In the genomic region with DNA sequence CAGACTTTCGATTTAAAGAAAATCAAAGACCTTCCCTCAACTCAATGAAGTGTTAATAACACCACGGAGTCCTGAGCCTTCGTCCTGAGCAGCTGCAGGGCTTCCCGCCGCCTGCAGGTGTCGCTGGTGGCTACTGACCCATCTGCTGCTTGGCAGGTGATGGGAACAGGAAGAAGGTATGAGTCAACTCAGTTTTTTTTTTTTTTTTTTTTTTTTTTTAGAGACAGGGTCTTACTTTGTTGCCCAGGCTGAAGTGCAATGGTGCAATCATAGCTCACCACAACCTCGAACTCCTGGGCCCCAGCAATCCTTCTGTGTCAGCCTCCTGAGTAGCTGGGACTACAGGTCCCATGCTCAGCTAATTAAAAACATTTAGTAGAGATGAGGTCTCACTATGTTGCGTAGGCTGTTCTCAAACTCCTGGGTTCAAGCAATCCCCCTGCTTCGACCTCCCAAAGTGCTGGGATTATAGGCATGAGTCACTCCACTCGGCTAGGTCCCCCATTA, we compare ENCODE assay signal across 8 cellular contexts.
DNase-seq lines count a peak whose midpoint lies in the region; ATAC-seq and TF ChIP-seq lines count a peak whose summit lies in the region.

No MANE protein-coding gene starts in this region.

- intact Hi-C loops in activated CD4-positive, alpha-beta memory T cell treated with anti-CD3 and anti-CD28 coated beads for 36 hours (cut with micrococcal nuclease): loop anchor here (1.0 to 5.0 kb wide), 4 partner anchors 59 to 831 kb away; a partner anchor contains a TSS

- DNase-seq in NCI-H446 (lab: John Stamatoyannopoulos, UW) (peak; percentile 11 to 66), NCI-H446 treated with DMSO at 0.1 percent for 48 hours (lab: John Stamatoyannopoulos, UW) (no peak), NCI-H2029 (lab: John Stamatoyannopoulos, UW) (peak; percentile 33), endodermal cell (peak; percentile 95)
- peak; percentile 87 for DNase-seq in activated CD4-positive, alpha-beta memory T cell treated with anti-CD3 and anti-CD28 coated beads for 36 hours
- DNase-seq in naive thymus-derived CD8-positive, alpha-beta T cell: peak; percentile 16 to 75 (median 29)
- peak; percentile 26 for DNase-seq in stimulated activated naive CD4-positive, alpha-beta T cell treated with Interleukin-2 at 50 U/mL for 16 hours (lab: John Stamatoyannopoulos, UW)

- H3K9me3 Mint-ChIP-seq in activated CD4-positive, alpha-beta memory T cell treated with anti-CD3 and anti-CD28 coated beads for 36 hours: no peaks in the 10 kb centered on the region
- no peaks in the 10 kb centered on the region for H3K9me3 Mint-ChIP-seq in endodermal cell
- no peaks in the 10 kb centered on the region for H3K9me3 Mint-ChIP-seq in naive thymus-derived CD8-positive, alpha-beta T cell

- CTCF ChIA-PET in activated CD4-positive, alpha-beta memory T cell treated with anti-CD3 and anti-CD28 coated beads for 36 hours (lab: Charles Lee): interaction anchor here (0.6 to 2.4 kb wide), 26 partner anchors 10 to 1434 kb away, joined by 3 to 14 read pairs (median 4); a partner anchor contains a TSS

- no peaks in the 10 kb centered on the region for H3K9me3 ChIP-seq in endodermal cell (ENCODE audit: control insufficient read depth, low read length)

- H3K4me1 ChIP-seq in endodermal cell (ENCODE audit: control insufficient read depth, insufficient read depth, low read length): peaks cover 4% of the 10 kb centered on the region

- H3K9ac ChIP-seq in endodermal cell (ENCODE audit: extremely low read depth, low read length, poor library complexity, severe bottlenecking): no peak overlapping the region

- H3K4me1 Mint-ChIP-seq in activated CD4-positive, alpha-beta memory T cell treated with anti-CD3 and anti-CD28 coated beads for 36 hours (ENCODE audit: low read depth): peaks cover 9% of the 10 kb centered on the region
- H3K4me1 Mint-ChIP-seq in endodermal cell: peaks cover 27% of the 10 kb centered on the region
- H3K4me1 Mint-ChIP-seq in naive thymus-derived CD8-positive, alpha-beta T cell: peaks cover 0 to 6% (median 0%) of the 10 kb centered on the region in 4 donors

- H3K4me3 ChIP-seq in endodermal cell (ENCODE audit: low read length): no peak overlapping the region

- TF ChIP-seq CTCF in endodermal cell (conservative IDR thresholded peaks at IDR 0.05): peak; percentile 93

- no peak overlapping the region for H3K27ac Mint-ChIP-seq in activated CD4-positive, alpha-beta memory T cell treated with anti-CD3 and anti-CD28 coated beads for 36 hours
- peak overlapping the region; percentile 12 for H3K27ac Mint-ChIP-seq in endodermal cell
- no peak overlapping the region for H3K27ac Mint-ChIP-seq in naive thymus-derived CD8-positive, alpha-beta T cell

- peaks cover 2% of the 10 kb centered on the region for H3K27me3 Mint-ChIP-seq in activated CD4-positive, alpha-beta memory T cell treated with anti-CD3 and anti-CD28 coated beads for 36 hours
- H3K27me3 Mint-ChIP-seq in endodermal cell (ENCODE audit: insufficient read depth): no peaks in the 10 kb centered on the region
- peaks cover 5 to 36% (median 5%) of the 10 kb centered on the region in 5 donors for H3K27me3 Mint-ChIP-seq in naive thymus-derived CD8-positive, alpha-beta T cell

- peak; percentile 94 for ATAC-seq in HG02588 (IDR thresholded peaks at IDR 0.05; ENCODE audit: unreplicated experiment)
- ATAC-seq in naive thymus-derived CD8-positive, alpha-beta T cell: peak; percentile 44 to 79

- H3K36me3 Mint-ChIP-seq in activated CD4-positive, alpha-beta memory T cell treated with anti-CD3 and anti-CD28 coated beads for 36 hours: no peaks in the 10 kb centered on the region
- no peaks in the 10 kb centered on the region for H3K36me3 Mint-ChIP-seq in endodermal cell (ENCODE audit: low read depth)
- H3K36me3 Mint-ChIP-seq in naive thymus-derived CD8-positive, alpha-beta T cell: no peaks in the 10 kb centered on the region

- 32 to 69% methylated on average over 4 to 10 of the region's 10 CpGs for WGBS in endodermal cell (ENCODE audit: insufficient coverage in 1 of 2, insufficient read length in 1 of 2), 2 experiments

- no peaks in the 10 kb centered on the region for H3K36me3 ChIP-seq in endodermal cell (ENCODE audit: control insufficient read depth, insufficient read depth, low read length)

- H3K4me3 Mint-ChIP-seq in activated CD4-positive, alpha-beta memory T cell treated with anti-CD3 and anti-CD28 coated beads for 36 hours: no peak overlapping the region
- H3K4me3 Mint-ChIP-seq in endodermal cell: no peak overlapping the region
- H3K4me3 Mint-ChIP-seq in naive thymus-derived CD8-positive, alpha-beta T cell: no peak overlapping the region

- POLR2A ChIA-PET in activated CD4-positive, alpha-beta memory T cell treated with anti-CD3 and anti-CD28 coated beads for 36 hours (lab: Charles Lee): no interaction called here
- POLR2A ChIA-PET in naive thymus-derived CD8-positive, alpha-beta T cell (lab: Charles Lee): interaction anchor here (0.5 kb wide), 1 partner anchor 1148 kb away, joined by 4 read pairs; no protein-coding TSS in a partner anchor

- H3K27ac ChIP-seq in endodermal cell (ENCODE audit: low read depth, low read length): no peak overlapping the region

- H3K27me3 ChIP-seq in endodermal cell (ENCODE audit: control insufficient read depth, insufficient read depth, low read length, poor library complexity, severe bottlenecking): no peaks in the 10 kb centered on the region
